Comparison of ENCODE assay signal across 21 cellular contexts in the genomic region with DNA sequence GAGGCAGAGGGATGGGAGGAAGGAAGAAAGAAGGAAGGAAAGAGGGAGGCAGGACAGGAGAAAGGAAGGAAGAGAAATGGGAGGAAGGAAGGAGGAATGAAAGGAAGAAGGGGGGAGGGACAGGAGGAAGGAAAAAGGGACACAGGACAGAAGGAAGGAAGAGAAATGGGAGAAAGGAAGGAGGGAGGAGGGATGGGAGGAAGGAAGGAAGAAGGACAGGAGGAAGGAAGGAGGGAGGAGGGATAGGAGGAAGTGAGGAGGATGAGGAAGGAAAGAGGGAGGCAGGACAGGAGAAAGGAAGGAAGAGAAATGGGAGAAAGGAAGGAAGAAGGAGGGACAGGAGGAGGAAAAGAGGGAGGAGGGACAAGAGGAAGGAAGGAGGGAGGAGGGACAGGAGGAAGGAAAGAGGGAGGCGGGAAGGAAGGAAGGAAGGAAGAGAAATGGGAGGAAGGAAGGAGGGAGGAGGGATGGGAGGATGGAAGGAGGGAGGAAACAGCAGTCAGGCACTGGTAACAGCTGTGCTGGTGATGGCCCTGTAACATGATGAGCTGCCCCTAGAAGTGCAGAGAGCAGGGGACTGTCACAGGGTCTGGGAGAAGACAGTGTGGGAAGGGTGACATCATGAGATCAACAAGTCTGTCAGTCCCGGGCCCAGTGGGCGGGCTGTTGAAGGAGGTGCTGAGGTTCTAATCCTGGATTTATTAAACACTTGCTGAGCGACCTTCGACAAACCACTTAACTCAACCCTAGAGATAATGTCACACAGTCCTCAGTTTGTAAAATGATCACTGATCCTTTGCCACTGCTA. TPM values are rescaled to one million over a fixed set of nuclear protein-coding genes. Genes with fewer than 3 reads are reported as not detected.
"Had no signal": no experiment of that assay in that cellular context is flagged by ENCODE, and none has a peak within 500 bp of the region (broad histone marks: within the 10 kb centered on the region; RNA-seq: fewer than 3 reads in every experiment).

No MANE protein-coding gene starts in this region.

- DNase-seq: esophagus squamous epithelium; foreskin fibroblast; glutamatergic neuron; left ventricle myocardium inferior; lower lobe of right lung; midbrain; nucleus accumbens; ovary; sigmoid colon; stimulated activated CD4-positive, alpha-beta T cell treated with anti-CD3 and anti-CD28 coated beads, Interleukin-2, amount 100 ng/mL, for 24 hours; stimulated activated CD4-positive, alpha-beta T cell treated with anti-CD3 and anti-CD28 coated beads, Interleukin-4, amount 100 ng/mL, for 4 hours; stimulated activated naive B cell treated with anti-CD40 and anti-IgM and Interleukin-4, amounts not matched to agents 10 μg/mL and 1 μg/mL and 100 μg/mL, for 72 hours; stimulated activated naive CD8-positive, alpha-beta T cell treated with anti-CD3 and anti-CD28 coated beads, Interleukin-15, amount 100 ng/mL, for 72 hours; testis; upper lobe of right lung had no signal

- H3K36me3 ChIP-seq: esophagus squamous epithelium, gastroesophageal sphincter, left ventricle myocardium inferior, lower lobe of right lung, neural progenitor cell, ovary, right atrium auricular region, sigmoid colon, tibial nerve, upper lobe of right lung had no signal

- H3K4me3 ChIP-seq: esophagus squamous epithelium, gastroesophageal sphincter, left ventricle myocardium inferior, lower lobe of right lung, neural progenitor cell, ovary, right atrium auricular region, sigmoid colon, skin epidermis, testis, tibial nerve, upper lobe of right lung had no signal

- H2AFZ ChIP-seq: neural progenitor cell had no signal

- ATAC-seq: gastroesophageal sphincter; lower lobe of right lung; natural killer cell treated with Interleukin-12 subunit alpha and Interleukin-12 subunit beta and Interleukin-15 and Interleukin-18, amount 100 ng/mL, for 72 hours; stimulated activated naive B cell treated with anti-CD40 and anti-IgM and Interleukin-4, amounts not matched to agents 10 μg/mL and 1 μg/mL and 100 μg/mL, for 72 hours; stimulated activated naive CD8-positive, alpha-beta T cell treated with anti-CD3 and anti-CD28 coated beads, Interleukin-15, amount 100 ng/mL, for 72 hours; upper lobe of right lung had no signal

- H3K4me2 ChIP-seq: neural progenitor cell had no signal

- H3K4me1 ChIP-seq: esophagus squamous epithelium, gastroesophageal sphincter, left ventricle myocardium inferior, lower lobe of right lung, right atrium auricular region, sigmoid colon, testis, tibial nerve, upper lobe of right lung had no signal

- H3K9me3 ChIP-seq: esophagus squamous epithelium, gastroesophageal sphincter, left ventricle myocardium inferior, lower lobe of right lung, ovary, right atrium auricular region, sigmoid colon, testis, tibial nerve, upper lobe of right lung had no signal

- H3K9ac ChIP-seq: neural progenitor cell had no signal

- H3K27me3 ChIP-seq: ovary, testis had no signal

- H3K27ac ChIP-seq: esophagus squamous epithelium, gastroesophageal sphincter, left ventricle myocardium inferior, lower lobe of right lung, neural progenitor cell, ovary, right atrium auricular region, sigmoid colon, skin epidermis, testis, tibial nerve, upper lobe of right lung had no signal

RNA-seq across cellular contexts. Expression of gene IRX1, which starts 10.7 kb away (rescaled TPM):
- total RNA-seq: natural killer cell treated with Interleukin-12 subunit alpha and Interleukin-12 subunit beta and Interleukin-15 and Interleukin-18, amount 100 ng/mL, for 72 hours; ovary; sigmoid colon had no signal
